Comparison of ENCODE assay signal across 10 cellular contexts in the genomic region with DNA sequence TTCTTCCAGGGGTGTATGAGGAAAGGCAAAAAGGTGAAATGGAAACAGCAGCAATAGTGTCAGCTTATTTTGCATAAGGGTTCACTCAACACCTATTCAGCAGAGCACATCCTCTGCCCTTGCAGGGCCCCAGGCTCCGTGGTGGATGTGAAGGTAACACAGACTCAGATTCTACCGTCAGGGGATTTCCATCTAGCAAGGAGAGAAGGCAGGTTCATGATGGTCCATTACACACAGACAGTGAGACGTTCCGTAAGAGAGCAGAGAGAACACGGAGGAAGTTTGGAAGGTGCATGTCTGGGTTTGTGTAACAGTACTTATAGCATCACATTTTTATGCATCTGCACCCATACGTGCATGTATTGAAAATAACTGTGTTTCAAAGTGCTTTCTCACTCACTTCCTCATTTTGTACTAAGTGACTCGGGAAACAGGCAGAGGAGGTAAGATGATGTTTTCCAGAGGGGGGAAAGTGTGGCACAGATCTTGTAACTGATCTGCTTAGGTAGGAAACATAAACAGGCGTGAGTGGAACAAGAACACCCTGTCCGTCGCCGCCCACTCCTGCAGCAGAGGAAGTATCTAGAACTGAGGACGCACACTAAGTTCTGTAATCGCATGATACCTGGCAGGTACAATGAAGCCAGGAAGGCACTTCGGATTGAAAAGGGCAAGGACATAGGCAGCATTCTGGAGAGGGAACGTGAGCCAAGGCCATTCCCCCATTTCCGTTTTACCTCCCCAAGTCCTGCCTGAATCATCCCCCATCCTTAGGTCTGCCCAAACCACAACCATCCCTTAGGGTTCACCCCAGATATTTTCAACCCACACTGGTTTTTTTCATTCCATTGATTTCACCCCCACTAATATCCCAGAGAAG. TPM values are rescaled to one million over a fixed set of nuclear protein-coding genes. Genes with fewer than 3 reads are reported as not detected.
DNase-seq lines count a peak whose midpoint lies in the region; ATAC-seq and TF ChIP-seq lines count a peak whose summit lies in the region.
"Had no signal": no experiment of that assay in that cellular context is flagged by ENCODE, and none has a peak within 500 bp of the region (broad histone marks: within the 10 kb centered on the region; RNA-seq: fewer than 3 reads in every experiment).

No MANE protein-coding gene starts in this region.

- no peaks in the 10 kb centered on the region for H3F3A ChIP-seq in PC-9 (ENCODE audit: insufficient read depth, low read depth)

- no peaks in the 10 kb centered on the region for H3K36me3 ChIP-seq in PC-9 (ENCODE audit: low read depth)

- TF ChIP-seq CTCF in PC-9 (conservative IDR thresholded peaks at IDR 0.05), result no peak

- H3K79me2 ChIP-seq in PC-9 (ENCODE audit: low read depth), result no peaks in the 10 kb centered on the region

- H3K27ac ChIP-seq in PC-9 (no peak overlapping the region), skin epidermis (peak overlapping the region in 15 of 21 experiments; percentile 44 to 90 (median 71))

- ATAC-seq in GM18499 (IDR thresholded peaks at IDR 0.05; ENCODE audit: insufficient read depth, unreplicated experiment) (peak; percentile 75), HG02763 (IDR thresholded peaks at IDR 0.05; ENCODE audit: unreplicated experiment) (peak; percentile 70)

- no peaks in the 10 kb centered on the region for H3K9me3 ChIP-seq in PC-9 (ENCODE audit: insufficient read depth, low read depth)
- H3K9me3 ChIP-seq: mucosa of descending colon had no signal

- H3K4me1 ChIP-seq in PC-9 (replicated peaks; ENCODE audit: insufficient read depth), result peaks cover 17% of the 10 kb centered on the region

- intact Hi-C loops in PC-9 (cut with micrococcal nuclease; ENCODE audit: unreplicated experiment), result loop anchor here (2.0 kb wide), 2 partner anchors 41 to 159 kb away; no protein-coding TSS in a partner anchor

- BruUV-seq in PC-9 (replicated peaks; lab: Mats Ljungman, UMichigan), result no TSS peak

- no peaks in the 10 kb centered on the region for H3K27me3 ChIP-seq in PC-9 (ENCODE audit: insufficient read depth, low read depth)

- H3K4me3 ChIP-seq in PC-9 (peak overlapping the region; percentile 67), skin epidermis (peak overlapping the region; percentile 47 to 75 (median 54))

- H3K4me2 ChIP-seq in PC-9, result peak overlapping the region; percentile 70

- CTCF ChIA-PET in PC-9 (lab: Charles Lee), result interaction anchor here (0.6 kb wide), 1 partner anchor 18 kb away, joined by 8 read pairs; no protein-coding TSS in a partner anchor

- DNase-seq in A172 (ENCODE audit: low spot score) (peak; percentile 8), PC-9 (no peak), fibroblast of peridontal ligament (ENCODE audit: extremely low read depth) (peak; percentile 5), H4 (ENCODE audit: low spot score) (no peak), cerebellar nuclear complex (lab: John Stamatoyannopoulos, UW) (no peak)

- POLR2A ChIA-PET in PC-9 (lab: Charles Lee; ENCODE audit: unreplicated experiment), result no interaction called here

- peak overlapping the region; percentile 84 for H2AFZ ChIP-seq in PC-9

- H4K20me1 ChIP-seq in PC-9 (ENCODE audit: insufficient read depth), result no peaks in the 10 kb centered on the region

- H3K9me2 ChIP-seq in PC-9 (ENCODE audit: insufficient read depth), result no peaks in the 10 kb centered on the region

RNA-seq across cellular contexts. Expression of gene ENO4, which starts 1.0 kb away (rescaled TPM):
- total RNA-seq in A172 (2014; rRNA removed; shearing (Covaris generic)), result 0.07 and 0.22 TPM in 2 replicates
- 0.43 and 0.79 TPM in 2 replicates for total RNA-seq in PC-9 (2021)
- total RNA-seq in H4 (2014; rRNA removed; shearing (Covaris generic)), result 0.17 and 0.58 TPM in 2 replicates
- total RNA-seq: HT1080 had no signal

Comparison
In these comparisons a context has a peak if more than half of its experiments do, and no peak if none do; other contexts are left out.
1. DNase-seq: peak in A172 (single experiment) and fibroblast of peridontal ligament (single experiment); none in PC-9 (0 of 2), H4 (single experiment) and cerebellar nuclear complex (0 of 2).